8 cellular contexts compared by ENCODE assay signal in genomic region chr6:133951881-133952814, GRCh38. TPM values are rescaled to one million over a fixed set of nuclear protein-coding genes. Genes with fewer than 3 reads are reported as not detected.
A peak's percentile ranks its signal among the peaks of the same experiment; 100 is the strongest.
DNase-seq lines count a peak whose midpoint lies in the region; ATAC-seq and TF ChIP-seq lines count a peak whose summit lies in the region.

No MANE protein-coding gene starts in this region.

- TF ChIP-seq CTCF in DND-41 (IDR thresholded peaks at IDR 0.05; ENCODE audit: borderline replicate concordance, extremely low read depth, low read length, poor library complexity, severe bottlenecking) (no peak), gastroesophageal sphincter (IDR thresholded peaks at IDR 0.05) (peak; percentile 10 to 63 (median 53)), neutrophil (IDR thresholded peaks at IDR 0.05) (no peak), transverse colon (IDR thresholded peaks at IDR 0.05) (peak; percentile 35 to 59 (median 39))

- intact Hi-C loops in transverse colon (cut with DNase I; ENCODE audit: low total_unique reads): loop anchor here (10.0 kb wide), 1 partner anchor 1147 kb away; no protein-coding TSS in a partner anchor

- peak overlapping the region; percentile 99 for H3K4me2 ChIP-seq in DND-41 (ENCODE audit: insufficient read depth, low read length)

- 0% methylated on average over 15 to 18 of the region's 65 CpGs for WGBS in gastroesophageal sphincter (ENCODE audit: low coverage in 1 of 2), 2 donors
- 0 to 1% methylated on average over 21 to 50 of the region's 65 CpGs for WGBS in transverse colon (ENCODE audit: low coverage in 1 of 2), 2 donors

- peaks cover 42% of the 10 kb centered on the region for H3K79me2 ChIP-seq in DND-41 (ENCODE audit: insufficient read depth, low read length)

- TF ChIP-seq EP300 in gastroesophageal sphincter (IDR thresholded peaks at IDR 0.05): no peak
- TF ChIP-seq EP300 in transverse colon (IDR thresholded peaks at IDR 0.05; ENCODE audit: low read depth): no peak

- H3K4me1 ChIP-seq in DND-41 (ENCODE audit: insufficient read depth, low read length): peaks cover 41% of the 10 kb centered on the region
- peaks cover 18% of the 10 kb centered on the region for H3K4me1 ChIP-seq in HUES6 (ENCODE audit: control insufficient read depth, insufficient read depth, low read length)
- peaks cover 12 to 26% (median 17%) of the 10 kb centered on the region in 3 donors for H3K4me1 ChIP-seq in gastroesophageal sphincter
- peaks cover 22 to 24% of the 10 kb centered on the region in 2 experiments for H3K4me1 ChIP-seq in neutrophil (ENCODE audit: control insufficient read depth in 1 of 2, insufficient read depth in 1 of 2, low read depth in 1 of 2, low read length in 1 of 2)
- H3K4me1 ChIP-seq in transverse colon: peaks cover 12 to 30% (median 17%) of the 10 kb centered on the region in 4 donors

- H3K9ac ChIP-seq in DND-41 (ENCODE audit: low read depth, low read length): peak overlapping the region; percentile 83
- H3K9ac ChIP-seq in HUES6 (ENCODE audit: low read length): peak overlapping the region; percentile 60

- TF ChIP-seq POLR2A in gastroesophageal sphincter (IDR thresholded peaks at IDR 0.05): peak in 1 of 2 donors; percentile 30
- no peak for TF ChIP-seq POLR2A in transverse colon (IDR thresholded peaks at IDR 0.05)

- DNase-seq in DND-41 (peak; percentile 39), SHP77 (lab: John Stamatoyannopoulos, UW) (peak; percentile 60 to 71), transverse colon (peak; percentile 55)
- peak; percentile 42 for DNase-seq in activated naive CD4-positive, alpha-beta T cell treated with anti-CD3 and anti-CD28 coated beads, Interleukin-2, amount 50 U/mL, for 16 hours

- H3K9me3 ChIP-seq in DND-41 (ENCODE audit: insufficient read depth, low read length, severe bottlenecking): no peaks in the 10 kb centered on the region
- no peaks in the 10 kb centered on the region for H3K9me3 ChIP-seq in HUES6 (ENCODE audit: control insufficient read depth, insufficient read depth, low read depth, low read length)
- H3K9me3 ChIP-seq in gastroesophageal sphincter: no peaks in the 10 kb centered on the region
- no peaks in the 10 kb centered on the region for H3K9me3 ChIP-seq in neutrophil
- H3K9me3 ChIP-seq in transverse colon: no peaks in the 10 kb centered on the region

- H3K27ac ChIP-seq in DND-41 (ENCODE audit: low read length) (peak overlapping the region; percentile 43; the same call in 1 of the 2 replicates), HUES6 (ENCODE audit: low read depth, low read length) (no peak overlapping the region; the same call in 1 of the 2 replicates), gastroesophageal sphincter (peak overlapping the region; percentile 86 to 99 (median 99)), neutrophil (peak overlapping the region; percentile 71), transverse colon (peak overlapping the region; percentile 92 to 95 (median 94))

- ATAC-seq in DND-41 (ENCODE audit: insufficient read depth, low read depth): peak; percentile 20
- peak; percentile 47 for ATAC-seq in GM21447 (IDR thresholded peaks at IDR 0.05; ENCODE audit: unreplicated experiment)
- peak; percentile 46 for ATAC-seq in gastroesophageal sphincter

- H3K27me3 ChIP-seq in DND-41 (ENCODE audit: insufficient read depth, low read length, poor library complexity) (peaks cover 24% of the 10 kb centered on the region), HUES6 (ENCODE audit: control insufficient read depth, insufficient read depth, low read length) (peaks cover 8% of the 10 kb centered on the region; the same call in 1 of the 2 replicates), gastroesophageal sphincter (no peaks in the 10 kb centered on the region), neutrophil (peaks cover 52% of the 10 kb centered on the region), transverse colon (no peaks in the 10 kb centered on the region)

- in situ Hi-C loops in transverse colon (cut with MboI; ENCODE audit: low pct_ligation_motif_present in 1 of 4, low pct_unique_long_range_greater_than_20kb in 1 of 4, low sequenced_read_pairs in 3 of 4): no loop called here

- H3K4me3 ChIP-seq in DND-41 (ENCODE audit: low read depth in 1 of 2, low read length in 2 of 2) (peak overlapping the region; percentile 85 to 92), HUES6 (ENCODE audit: low read depth, low read length) (peak overlapping the region; percentile 83), gastroesophageal sphincter (peak overlapping the region; percentile 84 to 98), neutrophil (ENCODE audit: low read depth in 1 of 2, low read length in 1 of 2) (peak overlapping the region; percentile 84 to 89), transverse colon (peak overlapping the region; percentile 67 to 99 (median 90))

- H3K36me3 ChIP-seq in DND-41 (ENCODE audit: insufficient read depth, low read length) (no peaks in the 10 kb centered on the region; the same call in 1 of the 2 replicates), HUES6 (ENCODE audit: control insufficient read depth, insufficient read depth, low read length) (no peaks in the 10 kb centered on the region), gastroesophageal sphincter (no peaks in the 10 kb centered on the region), neutrophil (no peaks in the 10 kb centered on the region), transverse colon (no peaks in the 10 kb centered on the region)

- H2AFZ ChIP-seq in DND-41 (ENCODE audit: low read depth, low read length): peak overlapping the region; percentile 98

- peaks cover 20% of the 10 kb centered on the region for H4K20me1 ChIP-seq in DND-41 (ENCODE audit: insufficient read depth, low read length)

RNA-seq across cellular contexts. Expression of gene TBPL1, which starts 0.9 kb away (rescaled TPM):
- total RNA-seq in gastroesophageal sphincter (10 to 100 TPM; 10.1 to 19.1 (median 13.7) TPM), transverse colon (1 to 10 TPM in 3 of 4 donors, not detected in 1; 4.8 to 10.0 (median 4.9) TPM)

Comparison
In these comparisons a context has a peak if more than half of its experiments do, and no peak if none do; other contexts are left out.
1. CTCF ChIP-seq: peak in gastroesophageal sphincter (4 of 4) and transverse colon (5 of 5); none in DND-41 (single experiment) and neutrophil (single experiment).
2. Peak in every context shown above with its lines, with median percentiles within 50 percentile points of each other: ATAC-seq, DNase-seq and H3K4me3 ChIP-seq.